In genomic region chr15:50773389-50773788, GRCh38 we compare ENCODE assay signal across 16 cellular contexts. TPM values are rescaled to one million over a fixed set of nuclear protein-coding genes. Genes with fewer than 3 reads are reported as not detected.
A peak's percentile ranks its signal among the peaks of the same experiment; 100 is the strongest.
DNase-seq lines count a peak whose midpoint lies in the region; ATAC-seq and TF ChIP-seq lines count a peak whose summit lies in the region.
"Had no signal": no experiment of that assay in that cellular context is flagged by ENCODE, and none has a peak within 500 bp of the region (broad histone marks: within the 10 kb centered on the region; RNA-seq: fewer than 3 reads in every experiment).

No MANE protein-coding gene starts in this region.

- H3K9me3 Mint-ChIP-seq in mesothelial cell of epicardium = no peaks in the 10 kb centered on the region
- H3K9me3 Mint-ChIP-seq: CD8-positive, alpha-beta T cell; H9 had no signal

- H3K9me3 ChIP-seq in adipocyte (ENCODE audit: control insufficient read depth, low read length) (no peaks in the 10 kb centered on the region), psoas muscle (no peaks in the 10 kb centered on the region)
- H3K9me3 ChIP-seq: A549, BE2C had no signal

- no peak overlapping the region for H3K27ac Mint-ChIP-seq in mesothelial cell of epicardium
- H3K27ac Mint-ChIP-seq: CD8-positive, alpha-beta T cell; H9 had no signal

- H3K27me3 Mint-ChIP-seq in mesothelial cell of epicardium (ENCODE audit: low read depth) = no peaks in the 10 kb centered on the region

- peak overlapping the region; percentile 74 for H3K27ac ChIP-seq in psoas muscle
- H3K27ac ChIP-seq: A549, C4-2B had no signal

- H3K36me3 Mint-ChIP-seq in mesothelial cell of epicardium = no peaks in the 10 kb centered on the region
- H3K36me3 Mint-ChIP-seq: CD8-positive, alpha-beta T cell had no signal

- TF ChIP-seq CTCF in psoas muscle (IDR thresholded peaks at IDR 0.05) (no peak), mesothelial cell of epicardium (IDR thresholded peaks at IDR 0.05; ENCODE audit: unreplicated experiment) (no peak)

- H3K4me1 ChIP-seq in adipocyte (ENCODE audit: control insufficient read depth, insufficient read depth, low read length) = peaks cover 5% of the 10 kb centered on the region
- peaks cover 23% of the 10 kb centered on the region for H3K4me1 ChIP-seq in psoas muscle
- H3K4me1 ChIP-seq: BE2C had no signal

- H3K27me3 ChIP-seq in adipocyte (replicated peaks; ENCODE audit: control insufficient read depth, insufficient read depth, low read length) (no peaks in the 10 kb centered on the region), psoas muscle (ENCODE audit: insufficient read depth in 3 of 3, low read length in 2 of 3) (no peaks in the 10 kb centered on the region)
- H3K27me3 ChIP-seq: BE2C had no signal

- no peak overlapping the region for H3K4me3 Mint-ChIP-seq in mesothelial cell of epicardium
- H3K4me3 Mint-ChIP-seq: CD8-positive, alpha-beta T cell; H9 had no signal

- ATAC-seq in psoas muscle (no peak), HG03571 (IDR thresholded peaks at IDR 0.05; ENCODE audit: unreplicated experiment) (no peak)
- ATAC-seq: A549; CD8-positive, alpha-beta T cell; K562 had no signal

- intact Hi-C loops in psoas muscle (cut with DNase I) = no loop called here

- no peak overlapping the region for H3K9ac ChIP-seq in adipocyte (ENCODE audit: low read length)

- H3K4me3 ChIP-seq in adipocyte (ENCODE audit: low read length) (no peak overlapping the region), psoas muscle (no peak overlapping the region)
- H3K4me3 ChIP-seq: A549, K562 had no signal

- WGBS in psoas muscle, 3 donors = 68 to 91% (median 88%) methylated on average over 3 of the region's 3 CpGs

- H3K36me3 ChIP-seq in adipocyte (ENCODE audit: control insufficient read depth, insufficient read depth, low read length, severe bottlenecking) (no peaks in the 10 kb centered on the region), psoas muscle (ENCODE audit: insufficient read depth in 1 of 2, low read depth in 1 of 2) (no peaks in the 10 kb centered on the region)
- H3K36me3 ChIP-seq: BE2C had no signal

- no peaks in the 10 kb centered on the region for H3K4me1 Mint-ChIP-seq in mesothelial cell of epicardium
- H3K4me1 Mint-ChIP-seq: H9 had no signal

- DNase-seq in ELR (ENCODE audit: low read depth) = peak; percentile 72
- peak; percentile 5 for DNase-seq in adipocyte (ENCODE audit: low read depth)
- DNase-seq in psoas muscle = no peak
- no peak for DNase-seq in KG1 (lab: John Stamatoyannopoulos, UW)
- DNase-seq in mesothelial cell of epicardium (ENCODE audit: low spot score in 2 of 2, unreplicated experiment in 2 of 2) = no peak
- DNase-seq: BE2C; Calu3; CD8-positive, alpha-beta T cell; DMS 273 treated with DMSO at 0.1 percent for 48 hours; GDM1; GOT3; H9 had no signal

RNA-seq across cellular contexts. Expression of gene SPPL2A, which starts 7.9 kb away (rescaled TPM):
- total RNA-seq in psoas muscle = 100 to 1,000 TPM; 124 to 303 (median 255) TPM
- polyA plus RNA-seq in psoas muscle = 100 to 1,000 TPM in 1 of 3 donors, 10 to 100 TPM in 2; 70.6 to 187 (median 75.6) TPM
- 53.7 to 58.9 TPM (median 56.4 TPM) in 3 replicates for total RNA-seq in mesothelial cell of epicardium

Comparison
In these comparisons a context has a peak if more than half of its experiments do, and no peak if none do; other contexts are left out.
1. DNase-seq: peak in ELR (single experiment) and adipocyte (single experiment); none in psoas muscle (0 of 2), KG1 (single experiment) and mesothelial cell of epicardium (0 of 2).